Comparison of ENCODE assay signal across 25 cellular contexts in the genomic region with DNA sequence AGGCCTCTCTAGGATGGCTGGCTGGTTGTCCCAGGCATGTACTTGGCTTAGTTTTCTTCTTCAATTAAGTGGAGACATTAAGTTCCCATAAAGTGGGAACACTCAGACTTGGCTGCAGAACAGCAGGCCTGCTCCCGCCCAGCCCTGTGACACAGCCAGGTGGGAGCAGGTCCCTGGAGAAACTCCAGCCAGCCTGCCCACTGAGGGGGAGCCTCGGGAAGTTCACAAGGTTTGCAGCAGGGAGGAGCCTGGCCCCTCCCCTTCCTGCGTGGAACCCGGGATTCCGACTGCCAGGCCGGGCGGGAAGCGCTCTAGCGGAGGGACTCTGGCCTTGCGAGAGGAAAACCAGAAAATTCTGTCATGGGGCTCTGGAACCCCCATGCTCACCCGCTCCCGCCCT.
DNase-seq lines count a peak whose midpoint lies in the region; ATAC-seq, FAIRE-seq and TF ChIP-seq lines count a peak whose summit lies in the region.
"Had no signal": no experiment of that assay in that cellular context is flagged by ENCODE, and none has a peak within 500 bp of the region (broad histone marks: within the 10 kb centered on the region; RNA-seq: fewer than 3 reads in every experiment).

No MANE protein-coding gene starts in this region.

- H3K4me3 ChIP-seq in H1 (ENCODE audit: extremely low read depth in 1 of 4, insufficient read depth in 2 of 4, low read depth in 3 of 4, low read length in 4 of 4) (no peak overlapping the region), neural progenitor cell (no peak overlapping the region), thyroid gland (replicated peaks in 1 of 3) (no peak overlapping the region)
- H3K4me3 ChIP-seq: BLaER1, GM12878, SK-N-MC had no signal

- H3K79me2 ChIP-seq in H1 (ENCODE audit: control insufficient read depth in 1 of 2, insufficient read depth in 2 of 2, low read length in 2 of 2) (no peaks in the 10 kb centered on the region), neural progenitor cell (ENCODE audit: low read depth) (no peaks in the 10 kb centered on the region)

- H3K27me3 ChIP-seq in H1 (replicated peaks in 1 of 4; ENCODE audit: control insufficient read depth in 3 of 4, extremely low read depth in 1 of 4, insufficient read depth in 3 of 4, low read length in 3 of 4) (peaks cover 6 to 22% (median 19%) of the 10 kb centered on the region in 4 experiments), neural progenitor cell (peaks cover 16% of the 10 kb centered on the region), thyroid gland (no peaks in the 10 kb centered on the region)
- H3K27me3 ChIP-seq: BLaER1 had no signal

- intact Hi-C loops in thyroid gland (cut with DNase I): no loop called here

- H3K36me3 ChIP-seq in H1 (ENCODE audit: control insufficient read depth in 2 of 4, insufficient read depth in 4 of 4, low read length in 3 of 4) (no peaks in the 10 kb centered on the region), neural progenitor cell (no peaks in the 10 kb centered on the region), thyroid gland (no peaks in the 10 kb centered on the region)
- H3K36me3 ChIP-seq: BLaER1 had no signal

- no peak overlapping the region for H2BK5ac ChIP-seq in H1 (ENCODE audit: low read depth, low read length)

- POLR2A ChIA-PET in H1 (lab: Charles Lee; ENCODE audit: partially characterized antibody): no interaction called here

- H4K8ac ChIP-seq in H1 (ENCODE audit: extremely low read depth, insufficient read depth, low read length): no peak overlapping the region

- DNase-seq in H1 (ENCODE audit: low read depth in 1 of 2, low spot score in 2 of 2) (no peak), neural progenitor cell (ENCODE audit: low spot score) (no peak), thyroid gland (peak; percentile 60 to 75), dedifferentiated amniotic fluid mesenchymal stem cell (ENCODE audit: extremely low spot score) (no peak), cerebellar nuclear complex (lab: John Stamatoyannopoulos, UW) (no peak)
- DNase-seq: Caco-2; CD4-positive, alpha-beta T cell; DMS 273 treated with DMSO at 0.1 percent for 48 hours; DMS79; EL; GDM1; Karpas-422; NCI-H1105; NCI-H1436 treated with DMSO at 0.1 percent for 48 hours; NCI-H187 treated with DMSO at 0.1 percent for 48 hours; NCI-H2171 treated with DMSO at 0.1 percent for 48 hours; NCI-H524 treated with DMSO at 0.1 percent for 48 hours; NCI-H774; SIG-M5 had no signal

- no peak overlapping the region for H3K23ac ChIP-seq in H1 (ENCODE audit: insufficient read length)

- TF ChIP-seq EP300 in H1 (IDR thresholded peaks at IDR 0.05; ENCODE audit: borderline replicate concordance in 1 of 2, low read depth in 2 of 2, low read length in 2 of 2): no peak

- H4K20me1 ChIP-seq in H1 (replicated peaks in 1 of 2; ENCODE audit: control insufficient read depth in 1 of 2, insufficient read depth in 2 of 2, low read length in 2 of 2) (no peaks in the 10 kb centered on the region), neural progenitor cell (ENCODE audit: low read depth) (no peaks in the 10 kb centered on the region)
- H4K20me1 ChIP-seq: BLaER1 had no signal

- no peak overlapping the region for H4K5ac ChIP-seq in H1 (ENCODE audit: insufficient read length, low read depth, low read length)

- H3K14ac ChIP-seq in H1 (ENCODE audit: insufficient read length): no peak overlapping the region

- no peak overlapping the region for H2BK120ac ChIP-seq in H1 (replicated peaks; ENCODE audit: low read depth, low read length)

- H3K18ac ChIP-seq in H1 (ENCODE audit: extremely low read depth, low read length): peak overlapping the region; percentile 52; the same call in 1 of the 2 replicates

- H3K27ac ChIP-seq in C4-2B (peak overlapping the region; percentile 68), H1 (ENCODE audit: low read depth, low read length) (no peak overlapping the region), neural progenitor cell (no peak overlapping the region), thyroid gland (no peak overlapping the region)
- H3K27ac ChIP-seq: BLaER1, SK-N-MC had no signal

- peaks cover 27% of the 10 kb centered on the region for H3K4me1 Mint-ChIP-seq in neural progenitor cell

- H3K9ac ChIP-seq in H1 (replicated peaks in 1 of 4; ENCODE audit: extremely low read depth in 1 of 4, low read depth in 3 of 4, low read length in 3 of 4) (no peak overlapping the region), neural progenitor cell (no peak overlapping the region)
- H3K9ac ChIP-seq: BLaER1 had no signal

- H3K4me1 ChIP-seq in H1 (replicated peaks in 1 of 4; ENCODE audit: control insufficient read depth in 3 of 4, insufficient read depth in 4 of 4, low read length in 3 of 4) (peaks cover 0 to 12% (median 5%) of the 10 kb centered on the region in 4 experiments; a peak in 5 of 7 replicates), neural progenitor cell (no peaks in the 10 kb centered on the region), thyroid gland (peaks cover 0 to 3% of the 10 kb centered on the region in 2 donors)
- H3K4me1 ChIP-seq: Caco-2 had no signal

- H2BK12ac ChIP-seq in H1 (ENCODE audit: low read depth, low read length): no peak overlapping the region

- H3K27me3 Mint-ChIP-seq in neural progenitor cell (ENCODE audit: insufficient read depth, low read depth): peaks cover 12% of the 10 kb centered on the region

- no peak overlapping the region for H2BK20ac ChIP-seq in H1 (ENCODE audit: low read length)

- H3K27ac Mint-ChIP-seq in neural progenitor cell: no peak overlapping the region
- H3K27ac Mint-ChIP-seq: CD4-positive, alpha-beta T cell had no signal

- H3K36me3 Mint-ChIP-seq in neural progenitor cell: no peaks in the 10 kb centered on the region

- TF ChIP-seq CTCF in C4-2B (conservative IDR thresholded peaks at IDR 0.05) (no peak), H1 (IDR thresholded peaks at IDR 0.05; ENCODE audit: control extremely low read depth in 1 of 3, insufficient read depth in 1 of 3, low read depth in 1 of 3, low read length in 3 of 3) (no peak), neural progenitor cell (IDR thresholded peaks at IDR 0.05) (no peak), thyroid gland (IDR thresholded peaks at IDR 0.05) (no peak)

- no peak overlapping the region for H3K4ac ChIP-seq in H1 (replicated peaks; ENCODE audit: insufficient read length, low read depth, low read length)

- WGBS in H1 (ENCODE audit: extremely low coverage in 1 of 2, insufficient coverage in 1 of 2, insufficient read length in 1 of 2, insufficient replicate concordance in 2 of 2, low coverage in 1 of 2, low lambda C conversion rate in 2 of 2, missing lambda C conversion rate in 1 of 2), 2 experiments: 90% methylated on average over 10 of the region's 12 CpGs; no CpG with 5 or more reads in 1 of the 2 experiments
- WGBS in thyroid gland, 2 donors: 56 to 70% methylated on average over 7 to 10 of the region's 12 CpGs

- no peak overlapping the region for H2BK15ac ChIP-seq in H1 (ENCODE audit: low read length)

- CTCF ChIA-PET in H1 (lab: Charles Lee; ENCODE audit: partially characterized antibody): interaction anchor here (0.5 to 2.4 kb wide), 3 partner anchors 20 to 70 kb away, joined by 3 to 9 read pairs (median 6); no protein-coding TSS in a partner anchor

- H2AK5ac ChIP-seq in H1 (ENCODE audit: low read depth, low read length): no peak overlapping the region

- no peak for TF ChIP-seq POLR2A in H1 (IDR thresholded peaks at IDR 0.05; ENCODE audit: control extremely low read depth in 1 of 2, low read depth in 2 of 2, low read length in 2 of 2)
- no peak for TF ChIP-seq POLR2A in thyroid gland (IDR thresholded peaks at IDR 0.05)

- peaks cover 9% of the 10 kb centered on the region for H3K9me3 Mint-ChIP-seq in neural progenitor cell
- H3K9me3 Mint-ChIP-seq: CD4-positive, alpha-beta T cell had no signal

- H3F3A ChIP-seq in neural progenitor cell (ENCODE audit: low read depth): peaks cover 6% of the 10 kb centered on the region

- ATAC-seq in HG03571 (IDR thresholded peaks at IDR 0.05; ENCODE audit: unreplicated experiment): no peak
- ATAC-seq: GM12878 had no signal

- H3K9me3 ChIP-seq in H1 (ENCODE audit: insufficient read depth in 2 of 2, low read depth in 1 of 2, low read length in 1 of 2) (peaks cover 0 to 4% of the 10 kb centered on the region in 2 experiments; a peak in 2 of 4 replicates), neural progenitor cell (ENCODE audit: low read depth) (no peaks in the 10 kb centered on the region), thyroid gland (no peaks in the 10 kb centered on the region)
- H3K9me3 ChIP-seq: BLaER1, Caco-2 had no signal

- no peak overlapping the region for H3K4me3 Mint-ChIP-seq in neural progenitor cell
- H3K4me3 Mint-ChIP-seq: CD4-positive, alpha-beta T cell had no signal

- H3K23me2 ChIP-seq in H1 (ENCODE audit: low read depth, low read length): no peaks in the 10 kb centered on the region

- H3K56ac ChIP-seq in H1 (replicated peaks; ENCODE audit: insufficient read length, low read depth, low read length): no peak overlapping the region

- FAIRE-seq in H1 (lab: Jason Lieb, UNC): no peak
- FAIRE-seq: GM12878, RCC 7860 had no signal

- no peaks in the 10 kb centered on the region for H3K79me1 ChIP-seq in H1 (ENCODE audit: low read depth, low read length)

- no peak overlapping the region for H2AFZ ChIP-seq in H1 (ENCODE audit: low read length)
- H2AFZ ChIP-seq in neural progenitor cell (replicated peaks): peak overlapping the region; percentile 79

- H3K4me2 ChIP-seq in H1 (ENCODE audit: insufficient read depth in 1 of 2, low read depth in 2 of 2, low read length in 2 of 2) (no peak overlapping the region), neural progenitor cell (no peak overlapping the region)
- H3K4me2 ChIP-seq: BLaER1 had no signal

- peak overlapping the region; percentile 23 for H4K91ac ChIP-seq in H1 (replicated peaks; ENCODE audit: insufficient read length, low read length)

- no peak for TF ChIP-seq RAD21 in H1 (IDR thresholded peaks at IDR 0.05 in 1 of 2, conservative IDR thresholded peaks at IDR 0.05 in 1 of 2; ENCODE audit: low read depth in 2 of 2, low read length in 2 of 2)

TF ChIP-seq in H1, 55 proteins besides CTCF, POLR2A, EP300 and RAD21 (continues in another document):
- TF ChIP-seq CHD2 (IDR thresholded peaks at IDR 0.05; ENCODE audit: low read length) (no peak), SAP30 (IDR thresholded peaks at IDR 0.05; ENCODE audit: insufficient read depth, insufficient replicate concordance, low read length) (no peak), YY1 (IDR thresholded peaks at IDR 0.05; ENCODE audit: low read depth, low read length) (no peak), RXRA (IDR thresholded peaks at IDR 0.05; ENCODE audit: insufficient read depth, low read depth, low read length) (no peak), KDM4A (IDR thresholded peaks at IDR 0.05; ENCODE audit: low read depth, low read length, severe bottlenecking) (no peak), SIN3A (conservative IDR thresholded peaks at IDR 0.05 in 1 of 2, IDR thresholded peaks at IDR 0.05 in 1 of 2; ENCODE audit: low read depth in 1 of 2, low read length in 2 of 2) (no peak), USF2 (IDR thresholded peaks at IDR 0.05; ENCODE audit: low read length) (no peak)

Comparison
In these comparisons a context has a peak if more than half of its experiments do, and no peak if none do; other contexts are left out.
1. DNase-seq: peak in thyroid gland (2 of 2); none in H1 (0 of 2), neural progenitor cell (single experiment), dedifferentiated amniotic fluid mesenchymal stem cell (single experiment) and cerebellar nuclear complex (0 of 2).